In the genomic region with DNA sequence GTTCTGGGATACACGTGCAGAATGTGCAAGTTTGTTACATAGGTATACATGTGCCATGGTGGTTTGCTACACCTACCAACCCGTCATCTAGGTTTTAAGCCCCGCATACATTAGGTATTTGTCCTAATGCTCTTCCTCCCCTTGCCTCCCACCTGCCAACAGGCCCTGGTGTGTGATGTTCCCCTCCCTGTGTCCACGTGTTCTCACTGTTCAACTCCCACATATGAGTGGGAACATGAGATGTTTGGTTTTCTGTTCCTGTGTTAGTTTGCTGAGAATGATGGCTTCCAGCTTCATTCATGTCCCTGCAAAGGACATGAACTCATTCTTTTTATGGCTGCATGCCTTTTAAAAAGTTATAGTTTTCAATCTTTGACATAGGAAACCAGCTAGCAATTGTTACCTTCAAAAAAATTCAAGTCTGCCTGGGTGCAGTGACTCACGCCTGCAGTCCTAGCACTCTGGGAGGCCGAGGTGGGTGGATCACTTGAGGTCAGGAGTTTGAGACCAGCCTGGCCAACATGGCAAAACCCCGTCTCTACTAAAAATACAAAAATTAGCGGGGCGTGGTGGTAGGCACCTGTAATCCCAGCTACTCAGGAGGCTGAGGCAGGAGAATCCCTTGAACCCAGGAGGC, we compare ENCODE assay signal across 7 cellular contexts. TPM values are rescaled to one million over a fixed set of nuclear protein-coding genes. Genes with fewer than 3 reads are reported as not detected.
A peak's percentile ranks its signal among the peaks of the same experiment; 100 is the strongest.
DNase-seq lines count a peak whose midpoint lies in the region; ATAC-seq and TF ChIP-seq lines count a peak whose summit lies in the region.
"Not testable (repeated sequence)": the region's sequence is repeated elsewhere in the genome, so short reads cannot be mapped to it uniquely, and the experiment has no call there.

No MANE protein-coding gene starts in this region.

- H3K4me3 ChIP-seq in fibroblast of mammary gland (ENCODE audit: control insufficient read depth, low read depth, low read length) = not testable (repeated sequence)

- H3K4me1 Mint-ChIP-seq in WTC11; activated naive CD8-positive, alpha-beta T cell treated with anti-CD3 and anti-CD28 coated beads for 36 hours; progenitor cell of endocrine pancreas (ENCODE audit: low read depth); stimulated activated naive B cell treated with anti-CD40 and anti-IgM and Interleukin-4, amounts not matched to agents 10 μg/mL and 1 μg/mL and 100 μg/mL, for 72 hours: not testable (repeated sequence)

- H3K36me3 Mint-ChIP-seq in WTC11 (peaks cover 54% of the 10 kb centered on the region), progenitor cell of endocrine pancreas (ENCODE audit: insufficient read depth) (peaks cover 21% of the 10 kb centered on the region)
- not testable (repeated sequence) for H3K36me3 Mint-ChIP-seq in activated naive CD8-positive, alpha-beta T cell treated with anti-CD3 and anti-CD28 coated beads for 36 hours
- H3K36me3 Mint-ChIP-seq in stimulated activated naive B cell treated with anti-CD40 and anti-IgM and Interleukin-4, amounts not matched to agents 10 μg/mL and 1 μg/mL and 100 μg/mL, for 72 hours = peaks cover 22 to 25% of the 10 kb centered on the region in 2 donors

- not testable (repeated sequence) for H3K27me3 Mint-ChIP-seq in WTC11 (ENCODE audit: low read depth); activated naive CD8-positive, alpha-beta T cell treated with anti-CD3 and anti-CD28 coated beads for 36 hours; progenitor cell of endocrine pancreas; stimulated activated naive B cell treated with anti-CD40 and anti-IgM and Interleukin-4, amounts not matched to agents 10 μg/mL and 1 μg/mL and 100 μg/mL, for 72 hours

- not testable (repeated sequence) for TF ChIP-seq CTCF in WTC11 (IDR thresholded peaks at IDR 0.05); fibroblast of mammary gland (conservative IDR thresholded peaks at IDR 0.05; ENCODE audit: control insufficient read depth, insufficient read depth, low read depth, low read length); progenitor cell of endocrine pancreas (IDR thresholded peaks at IDR 0.05; ENCODE audit: unreplicated experiment)

- POLR2A ChIA-PET in WTC11 (lab: Charles Lee) = not testable (repeated sequence)

- not testable (repeated sequence) for H3K9me3 Mint-ChIP-seq in WTC11; activated naive CD8-positive, alpha-beta T cell treated with anti-CD3 and anti-CD28 coated beads for 36 hours; progenitor cell of endocrine pancreas (ENCODE audit: low read depth); stimulated activated naive B cell treated with anti-CD40 and anti-IgM and Interleukin-4, amounts not matched to agents 10 μg/mL and 1 μg/mL and 100 μg/mL, for 72 hours

- DNase-seq in EL (peak; percentile 4), fibroblast of mammary gland (ENCODE audit: low read depth) (peak; percentile 12), iris pigment epithelial cell (ENCODE audit: low read depth) (peak; percentile 16)
- not testable (repeated sequence) for DNase-seq in WTC11 (ENCODE audit: low spot score); activated naive CD8-positive, alpha-beta T cell treated with anti-CD3 and anti-CD28 coated beads for 36 hours; progenitor cell of endocrine pancreas (ENCODE audit: low spot score, unreplicated experiment); stimulated activated naive B cell treated with anti-CD40 and anti-IgM and Interleukin-4, amounts not matched to agents 10 μg/mL and 1 μg/mL and 100 μg/mL, for 72 hours

- CTCF ChIA-PET in WTC11 (lab: Charles Lee) = not testable (repeated sequence)

- H3K4me3 Mint-ChIP-seq in WTC11; activated naive CD8-positive, alpha-beta T cell treated with anti-CD3 and anti-CD28 coated beads for 36 hours; progenitor cell of endocrine pancreas (ENCODE audit: low read depth); stimulated activated naive B cell treated with anti-CD40 and anti-IgM and Interleukin-4, amounts not matched to agents 10 μg/mL and 1 μg/mL and 100 μg/mL, for 72 hours: not testable (repeated sequence)

- H3K27ac Mint-ChIP-seq in WTC11 (peak overlapping the region; percentile 63; the same call in 1 of the 2 replicates), progenitor cell of endocrine pancreas (peak overlapping the region; percentile 14)
- H3K27ac Mint-ChIP-seq in activated naive CD8-positive, alpha-beta T cell treated with anti-CD3 and anti-CD28 coated beads for 36 hours = peak overlapping the region; percentile 30
- peak overlapping the region; percentile 72 for H3K27ac Mint-ChIP-seq in stimulated activated naive B cell treated with anti-CD40 and anti-IgM and Interleukin-4, amounts not matched to agents 10 μg/mL and 1 μg/mL and 100 μg/mL, for 72 hours

- not testable (repeated sequence) for ATAC-seq in WTC11; stimulated activated naive B cell treated with anti-CD40 and anti-IgM and Interleukin-4, amounts not matched to agents 10 μg/mL and 1 μg/mL and 100 μg/mL, for 72 hours (replicated peaks)

RNA-seq across cellular contexts. Expression of a gene that starts 28.1 kb away (rescaled TPM):
- total RNA-seq in WTC11 (2021) = 1,191 to 1,268 TPM (median 1,200 TPM) in 3 replicates
- total RNA-seq in activated naive CD8-positive, alpha-beta T cell treated with anti-CD3 and anti-CD28 coated beads for 36 hours = 1,000 to 10,000 TPM; 1,699 to 1,750 TPM
- 966 and 1,026 TPM in 2 replicates for total RNA-seq in progenitor cell of endocrine pancreas

Comparison
In these comparisons a context has a peak if more than half of its experiments do, and no peak if none do; other contexts are left out.
1. H3K27ac Mint-ChIP-seq: peak in every context shown above with its lines; median percentile 72 in stimulated activated naive B cell treated with anti-CD40 and anti-IgM and Interleukin-4, amounts not matched to agents 10 μg/mL and 1 μg/mL and 100 μg/mL, for 72 hours; 63 in WTC11; 30 in activated naive CD8-positive, alpha-beta T cell treated with anti-CD3 and anti-CD28 coated beads for 36 hours; 14 in progenitor cell of endocrine pancreas.